1 cellular context compared by ENCODE assay signal in the genomic region with DNA sequence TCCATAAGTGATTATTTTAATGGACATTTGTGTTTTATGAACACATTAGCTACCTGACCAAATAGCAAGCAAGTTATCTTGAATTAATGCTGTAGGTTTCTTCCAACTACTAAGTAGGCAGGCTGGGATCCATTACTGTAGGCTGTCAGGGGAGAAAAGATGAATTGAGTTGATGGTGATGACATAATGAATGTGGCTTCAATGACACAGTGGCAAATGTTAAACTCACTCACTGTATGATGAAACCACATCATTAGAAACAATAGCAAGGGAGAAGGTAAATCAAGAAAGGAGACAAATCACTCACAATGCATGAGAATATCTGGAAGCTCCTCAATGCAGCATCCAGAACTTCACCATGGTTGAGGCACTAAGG.
A peak's percentile ranks its signal among the peaks of the same experiment; 100 is the strongest.
TF ChIP-seq lines count a peak whose summit lies in the region.

No MANE protein-coding gene starts in this region.

TF ChIP-seq in K562, 482 proteins besides CTCF, POLR2A, EP300 and RAD21 (continued from another document):
- TF ChIP-seq CEBPG (CRISPR knock-in tag; IDR thresholded peaks at IDR 0.05) (no peak), CEBPG (tag; conservative IDR thresholded peaks at IDR 0.05 in 1 of 2, IDR thresholded peaks at IDR 0.05 in 1 of 2) (peak in 1 of 2 experiments; percentile 30; a peak in 1 of 4 replicates), U2AF1 (optimal IDR thresholded peaks at IDR 0.05; ENCODE audit: low read depth, low read length) (no peak), ZBTB9 (CRISPR knock-in tag; IDR thresholded peaks at IDR 0.05) (no peak), SRSF9 (IDR thresholded peaks at IDR 0.05; ENCODE audit: borderline replicate concordance, low read depth, low read length) (no peak), MEIS2 (IDR thresholded peaks at IDR 0.05; ENCODE audit: partially characterized antibody) (peak; percentile 70), TAF15 (IDR thresholded peaks at IDR 0.05; ENCODE audit: low read depth, low read length) (no peak), MLX (CRISPR knock-in tag; conservative IDR thresholded peaks at IDR 0.05) (no peak), ZKSCAN3 (CRISPR knock-in tag; IDR thresholded peaks at IDR 0.05) (no peak), GATAD2B (IDR thresholded peaks at IDR 0.05; ENCODE audit: borderline replicate concordance) (no peak), ATF7 (IDR thresholded peaks at IDR 0.05) (no peak), HNRNPLL (IDR thresholded peaks at IDR 0.05; ENCODE audit: low read depth, low read length, poor library complexity, severe bottlenecking) (no peak), ZFPM2 (CRISPR knock-in tag; IDR thresholded peaks at IDR 0.05) (no peak), ZNF140 (CRISPR knock-in tag; IDR thresholded peaks at IDR 0.05) (no peak), ZNF253 (CRISPR knock-in tag; conservative IDR thresholded peaks at IDR 0.05) (no peak), SMARCC2 (IDR thresholded peaks at IDR 0.05; ENCODE audit: low read depth) (no peak)
- TF ChIP-seq, protein P1, sequence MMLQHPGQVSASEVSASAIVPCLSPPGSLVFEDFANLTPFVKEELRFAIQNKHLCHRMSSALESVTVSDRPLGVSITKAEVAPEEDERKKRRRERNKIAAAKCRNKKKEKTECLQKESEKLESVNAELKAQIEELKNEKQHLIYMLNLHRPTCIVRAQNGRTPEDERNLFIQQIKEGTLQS (IDR thresholded peaks at IDR 0.05) = 0 out of 2 replicates have a peak, but pooled peaks have one; percentile 31
- TF ChIP-seq, protein P1 (CRISPR knock-in tag; conservative IDR thresholded peaks at IDR 0.05) = no peak
- TF ChIP-seq, protein P2, sequence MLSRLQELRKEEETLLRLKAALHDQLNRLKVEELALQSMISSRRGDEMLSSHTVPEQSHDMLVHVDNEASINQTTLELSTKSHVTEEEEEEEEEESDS (CRISPR knock-in tag; IDR thresholded peaks at IDR 0.05) = no peak
TF ChIP-seq in K562: peak in this region for 6.
